Comparison of ENCODE assay signal across 11 cellular contexts in genomic region chr6:140463312-140463710, GRCh38.
DNase-seq lines count a peak whose midpoint lies in the region; ATAC-seq, FAIRE-seq and TF ChIP-seq lines count a peak whose summit lies in the region.
"Had no signal": no experiment of that assay in that cellular context is flagged by ENCODE, and none has a peak within 500 bp of the region (broad histone marks: within the 10 kb centered on the region; RNA-seq: fewer than 3 reads in every experiment).

No MANE protein-coding gene starts in this region.

- H3K79me2 ChIP-seq in endothelial cell of umbilical vein (ENCODE audit: control insufficient read depth, insufficient read depth, low read length), result no peaks in the 10 kb centered on the region

- H4K20me1 ChIP-seq in endothelial cell of umbilical vein (replicated peaks; ENCODE audit: control insufficient read depth, extremely low read depth, insufficient read depth, low read length), result no peaks in the 10 kb centered on the region

- DNase-seq in Panc1 (ENCODE audit: low read depth, low spot score) (no peak), endothelial cell of umbilical vein (ENCODE audit: low read depth, low spot score) (no peak), transverse colon (no peak)
- no peak for DNase-seq in effector memory CD4-positive, alpha-beta T cell
- DNase-seq: activated T-cell treated with anti-CD3 and anti-CD28 coated beads, Interleukin-2, amount 50 U/mL, for 24 hours had no signal

- BruUV-seq in Panc1 (replicated peaks; lab: Mats Ljungman, UMichigan) (no TSS peak), endothelial cell of umbilical vein (replicated peaks; lab: Mats Ljungman, UMichigan) (no TSS peak)

- H3K4me1 ChIP-seq in Panc1 (ENCODE audit: control insufficient read depth, insufficient read depth, low read length), result peaks cover 2% of the 10 kb centered on the region; the same call in 1 of the 2 replicates
- no peaks in the 10 kb centered on the region for H3K4me1 ChIP-seq in endothelial cell of umbilical vein (ENCODE audit: control insufficient read depth, extremely low read depth, insufficient read depth, low read length)
- H3K4me1 ChIP-seq in muscle layer of duodenum (ENCODE audit: control insufficient read depth in 1 of 2, insufficient read depth in 2 of 2, low read length in 2 of 2), result peaks cover 6 to 11% of the 10 kb centered on the region in 2 donors
- H3K4me1 ChIP-seq in transverse colon, result peaks cover 7 to 37% (median 22%) of the 10 kb centered on the region in 4 donors
- no peaks in the 10 kb centered on the region for H3K4me1 ChIP-seq in effector memory CD4-positive, alpha-beta T cell (ENCODE audit: control insufficient read depth, insufficient read depth, low read length, poor library complexity, severe bottlenecking)

- H3K36me3 ChIP-seq in Panc1 (ENCODE audit: control insufficient read depth, insufficient read depth, low read length) (no peaks in the 10 kb centered on the region), endothelial cell of umbilical vein (ENCODE audit: control insufficient read depth in 2 of 2, extremely low read depth in 1 of 2, insufficient read depth in 2 of 2, low read length in 2 of 2) (no peaks in the 10 kb centered on the region), muscle layer of duodenum (ENCODE audit: control insufficient read depth in 1 of 2, insufficient read depth in 2 of 2, low read length in 2 of 2) (no peaks in the 10 kb centered on the region), transverse colon (no peaks in the 10 kb centered on the region)
- no peaks in the 10 kb centered on the region for H3K36me3 ChIP-seq in effector memory CD4-positive, alpha-beta T cell (ENCODE audit: control insufficient read depth, insufficient read depth, low read length)
- H3K36me3 ChIP-seq: HAP-1 had no signal

- in situ Hi-C loops in Panc1 (cut with HindIII; ENCODE audit: low pct_unique_long_range_greater_than_20kb, low sequenced_read_pairs), result no loop called here
- in situ Hi-C loops in transverse colon (cut with MboI; ENCODE audit: low pct_ligation_motif_present in 1 of 4, low pct_unique_long_range_greater_than_20kb in 1 of 4, low sequenced_read_pairs in 3 of 4), result no loop called here

- POLR2A ChIA-PET in Panc1 (lab: Charles Lee) (interaction anchor here (0.6 kb wide), 1 partner anchor 1513 kb away, joined by 3 read pairs; no protein-coding TSS in a partner anchor), endothelial cell of umbilical vein (lab: Charles Lee) (no interaction called here)

- TF ChIP-seq CTCF in Panc1 (IDR thresholded peaks at IDR 0.05) (no peak), endothelial cell of umbilical vein (IDR thresholded peaks at IDR 0.05; ENCODE audit: extremely low read depth in 1 of 2, insufficient read depth in 1 of 2, low read depth in 1 of 2, low read length in 2 of 2) (no peak), transverse colon (IDR thresholded peaks at IDR 0.05) (no peak)

- H3K9ac ChIP-seq in endothelial cell of umbilical vein (replicated peaks; ENCODE audit: extremely low read depth, insufficient read depth, low read length), result no peak overlapping the region

- H3K4me2 ChIP-seq in endothelial cell of umbilical vein (ENCODE audit: insufficient read depth, low read length), result no peak overlapping the region

- CTCF ChIA-PET in Panc1 (lab: Charles Lee) (no interaction called here), endothelial cell of umbilical vein (lab: Charles Lee) (no interaction called here)

- TF ChIP-seq POLR2A in endothelial cell of umbilical vein (IDR thresholded peaks at IDR 0.05; ENCODE audit: low read depth, low read length) (no peak), transverse colon (IDR thresholded peaks at IDR 0.05) (no peak)

- no peak for TF ChIP-seq EP300 in transverse colon (IDR thresholded peaks at IDR 0.05; ENCODE audit: low read depth)

- H3K4me3 ChIP-seq in Panc1 (ENCODE audit: low read depth in 2 of 2, low read length in 2 of 2), result no peak overlapping the region
- H3K4me3 ChIP-seq in endothelial cell of umbilical vein (replicated peaks in 1 of 3; ENCODE audit: insufficient read depth in 1 of 3, low read depth in 1 of 3, low read length in 3 of 3), result no peak overlapping the region
- H3K4me3 ChIP-seq in muscle layer of duodenum (ENCODE audit: low read depth in 1 of 2, low read length in 2 of 2), result no peak overlapping the region
- no peak overlapping the region for H3K4me3 ChIP-seq in transverse colon
- H3K4me3 ChIP-seq in effector memory CD4-positive, alpha-beta T cell (ENCODE audit: insufficient read depth, low read depth, low read length, poor library complexity, severe bottlenecking), result no peak overlapping the region
- H3K4me3 ChIP-seq: GM12878, HAP-1 had no signal

- H2AFZ ChIP-seq in endothelial cell of umbilical vein (ENCODE audit: low read depth, low read length), result peak overlapping the region; percentile 67

- ATAC-seq in Panc1 (no peak), HG02885 (IDR thresholded peaks at IDR 0.05; ENCODE audit: poor library complexity, unreplicated experiment) (no peak), HG02588 (IDR thresholded peaks at IDR 0.05; ENCODE audit: unreplicated experiment) (no peak)
- ATAC-seq: GM12878 had no signal

- H3K27ac ChIP-seq in Panc1 (ENCODE audit: low read length) (peak overlapping the region; percentile 55; the same call in 1 of the 2 replicates), endothelial cell of umbilical vein (ENCODE audit: insufficient read depth, low read depth, low read length) (no peak overlapping the region), muscle layer of duodenum (ENCODE audit: low read length) (peak overlapping the region; percentile 78), transverse colon (peak overlapping the region; percentile 71 to 81 (median 74))
- H3K27ac ChIP-seq in effector memory CD4-positive, alpha-beta T cell (ENCODE audit: insufficient read depth, low read length, poor library complexity, severe bottlenecking), result no peak overlapping the region

- peaks cover 19% of the 10 kb centered on the region for H3K9me3 ChIP-seq in Panc1 (ENCODE audit: control insufficient read depth, insufficient read depth, low read depth, low read length)
- no peaks in the 10 kb centered on the region for H3K9me3 ChIP-seq in endothelial cell of umbilical vein (replicated peaks; ENCODE audit: control insufficient read depth, insufficient read depth, low read length)
- peaks cover 0 to 3% of the 10 kb centered on the region in 2 donors for H3K9me3 ChIP-seq in muscle layer of duodenum (ENCODE audit: control insufficient read depth in 1 of 2, low read length in 2 of 2)
- peaks cover 0 to 6% of the 10 kb centered on the region in 2 donors for H3K9me3 ChIP-seq in transverse colon
- no peaks in the 10 kb centered on the region for H3K9me3 ChIP-seq in effector memory CD4-positive, alpha-beta T cell (ENCODE audit: control insufficient read depth, low read length)
- H3K9me3 ChIP-seq: HAP-1 had no signal

- intact Hi-C loops in Panc1 (cut with micrococcal nuclease; ENCODE audit: unreplicated experiment), result no loop called here
- intact Hi-C loops in endothelial cell of umbilical vein (cut with micrococcal nuclease), result no loop called here
- intact Hi-C loops in transverse colon (cut with DNase I; ENCODE audit: low total_unique reads), result no loop called here

- WGBS in transverse colon (ENCODE audit: low coverage in 1 of 2), 2 donors, result 40 to 47% methylated on average over 2 of the region's 2 CpGs

- H3K27me3 ChIP-seq in Panc1 (ENCODE audit: control insufficient read depth, insufficient read depth, low read length) (no peaks in the 10 kb centered on the region), endothelial cell of umbilical vein (ENCODE audit: control insufficient read depth in 2 of 2, insufficient read depth in 2 of 2, low read length in 2 of 2) (no peaks in the 10 kb centered on the region), muscle layer of duodenum (ENCODE audit: low read depth, low read length) (no peaks in the 10 kb centered on the region), transverse colon (no peaks in the 10 kb centered on the region)
- H3K27me3 ChIP-seq in effector memory CD4-positive, alpha-beta T cell (replicated peaks; ENCODE audit: control insufficient read depth, insufficient read depth, low read length, poor library complexity, severe bottlenecking), result no peaks in the 10 kb centered on the region

- dilution Hi-C loops in endothelial cell of umbilical vein (cut with MboI; ENCODE audit: extremely low pct_ligation_motif_present, low sequenced_read_pairs), result no loop called here

- FAIRE-seq in endothelial cell of umbilical vein (lab: Jason Lieb, UNC), result no peak
- FAIRE-seq: D721Med, GM12878 had no signal

- H3K9me1 ChIP-seq in endothelial cell of umbilical vein (replicated peaks; ENCODE audit: control insufficient read depth, extremely low read depth, insufficient read depth, low read length), result no peaks in the 10 kb centered on the region

TF ChIP-seq in endothelial cell of umbilical vein, 7 proteins besides CTCF, POLR2A, EP300 and RAD21:
- TF ChIP-seq POLR2AphosphoS5 (IDR thresholded peaks at IDR 0.05; ENCODE audit: insufficient read depth, low read depth, low read length) (no peak), GATA2 (IDR thresholded peaks at IDR 0.05; ENCODE audit: insufficient read depth, insufficient read length, low read depth, low read length) (no peak), MAX (IDR thresholded peaks at IDR 0.05; ENCODE audit: insufficient read depth, insufficient read length) (no peak), JUN (IDR thresholded peaks at IDR 0.05; ENCODE audit: borderline replicate concordance, insufficient read depth, insufficient read length, low read depth) (no peak), FOS (IDR thresholded peaks at IDR 0.05; ENCODE audit: borderline replicate concordance, insufficient read depth, low read length) (no peak), MYC (IDR thresholded peaks at IDR 0.05; ENCODE audit: low read depth, low read length) (no peak), EZH2 (IDR thresholded peaks at IDR 0.05; ENCODE audit: borderline replicate concordance, low read depth, low read length, severe bottlenecking) (no peak)
TF ChIP-seq in endothelial cell of umbilical vein: peak in this region for 0.

Comparison
In these comparisons a context has a peak if more than half of its experiments do, and no peak if none do; other contexts are left out.
1. H3K27ac ChIP-seq: peak in Panc1 (single experiment), muscle layer of duodenum (single experiment) and transverse colon (4 of 4); none in endothelial cell of umbilical vein (single experiment) and effector memory CD4-positive, alpha-beta T cell (single experiment).